In genomic region chr7:43844662-43845061, GRCh38 we compare ENCODE assay signal across 31 cellular contexts.
"Had no signal": no experiment of that assay in that cellular context is flagged by ENCODE, and none has a peak within 500 bp of the region (broad histone marks: within the 10 kb centered on the region; RNA-seq: fewer than 3 reads in every experiment).

No MANE protein-coding gene starts in this region.

- H3K27ac ChIP-seq: brain microvascular endothelial cell, coronary artery, dorsolateral prefrontal cortex, WERI-Rb-1 had no signal

- H3K27ac Mint-ChIP-seq: activated B cell treated with CpG ODN at 0.5 μM for 24 hours; activated CD4-positive, alpha-beta memory T cell treated with anti-CD3 and anti-CD28 coated beads, Interleukin-2, amount 10 ng/mL, durations not matched to agents 7 days and 5 days; activated CD4-positive, alpha-beta T cell treated with anti-CD3 and anti-CD28 coated beads, Interleukin-2, amount 10 ng/mL, durations not matched to agents 7 days and 5 days; activated CD8-positive, alpha-beta memory T cell treated with anti-CD3 and anti-CD28 coated beads, Interleukin-2, amount 10 ng/mL, durations not matched to agents 7 days and 5 days; activated naive CD4-positive, alpha-beta T cell treated with anti-CD3 and anti-CD28 coated beads for 36 hours; activated naive CD4-positive, alpha-beta T cell treated with anti-CD3 and anti-CD28 coated beads, Interleukin-2, amount 50 U/mL, for 24 hours; activated naive CD8-positive, alpha-beta T cell treated with anti-CD3 and anti-CD28 coated beads, Interleukin-2, amount 10 ng/mL, durations not matched to agents 7 days and 5 days; activated T-helper 2 cell treated with anti-CD3 and anti-CD28 coated beads, Interferon-gamma antibody, Interleukin-2, Interleukin-4, amounts not matched to agents 10 μg/mL and 5 μg/mL and 100 μg/mL, durations not matched to agents 14 hours and 24 hours and 36 hours; dendritic cell treated with granulocyte-macrophage colony-stimulating factor and Interleukin-4, amounts not matched to agents 40 ng/mL and 50 ng/mL, for 4 days; endodermal cell; T-helper 17 cell; T-helper 2 cell treated with Interferon-gamma antibody and Interleukin-4, amounts not matched to agents 5 μg/mL and 100 μg/mL, for 36 hours had no signal

- DNase-seq: activated B cell treated with CpG ODN at 0.5 μM for 24 hours; activated CD4-positive, alpha-beta memory T cell treated with anti-CD3 and anti-CD28 coated beads, Interleukin-2, amount 10 ng/mL, durations not matched to agents 7 days and 5 days; activated CD4-positive, alpha-beta T cell treated with anti-CD3 and anti-CD28 coated beads, Interleukin-2, amount 10 ng/mL, durations not matched to agents 7 days and 5 days; activated CD4-positive, alpha-beta T cell treated with anti-CD3 and anti-CD28 coated beads, Interleukin-2, amount 50 U/mL, for 4 hours; activated CD8-positive, alpha-beta memory T cell treated with anti-CD3 and anti-CD28 coated beads, Interleukin-2, amount 10 ng/mL, durations not matched to agents 7 days and 5 days; activated CD8-positive, alpha-beta memory T cell treated with anti-CD3 and anti-CD28 coated beads, Interleukin-2, amount 50 U/mL, for 4 hours; activated effector memory CD4-positive, alpha-beta T cell treated with anti-CD3 and anti-CD28 coated beads, Interleukin-2, amount 50 U/mL, for 16 hours; activated naive CD4-positive, alpha-beta T cell treated with anti-CD3 and anti-CD28 coated beads for 36 hours; activated naive CD8-positive, alpha-beta T cell treated with anti-CD3 and anti-CD28 coated beads, Interleukin-2, amount 10 ng/mL, durations not matched to agents 7 days and 5 days; activated T-cell treated with anti-CD3 and anti-CD28 coated beads, Interleukin-2, amount 50 U/mL, for 1 hour; amniotic stem cell; anterior cingulate cortex; brain microvascular endothelial cell; dorsolateral prefrontal cortex; effector memory CD4-positive, alpha-beta T cell; endodermal cell; foreskin fibroblast; head of caudate nucleus; T-helper 1 cell; T-helper 17 cell; T1000; WERI-Rb-1 had no signal

- H3K36me3 ChIP-seq: brain microvascular endothelial cell, WERI-Rb-1 had no signal

- ATAC-seq: activated CD8-positive, alpha-beta memory T cell treated with anti-CD3 and anti-CD28 coated beads, Interleukin-2, amount 10 ng/mL, durations not matched to agents 7 days and 5 days; T-helper 17 cell had no signal

- H3K36me3 Mint-ChIP-seq: activated CD8-positive, alpha-beta memory T cell treated with anti-CD3 and anti-CD28 coated beads, Interleukin-2, amount 10 ng/mL, durations not matched to agents 7 days and 5 days; activated naive CD4-positive, alpha-beta T cell treated with anti-CD3 and anti-CD28 coated beads, Interleukin-2, amount 50 U/mL, for 24 hours; activated naive CD8-positive, alpha-beta T cell treated with anti-CD3 and anti-CD28 coated beads, Interleukin-2, amount 10 ng/mL, durations not matched to agents 7 days and 5 days had no signal

- H3K4me3 Mint-ChIP-seq: activated B cell treated with CpG ODN at 0.5 μM for 24 hours; activated CD4-positive, alpha-beta memory T cell treated with anti-CD3 and anti-CD28 coated beads, Interleukin-2, amount 10 ng/mL, durations not matched to agents 7 days and 5 days; activated CD4-positive, alpha-beta T cell treated with anti-CD3 and anti-CD28 coated beads, Interleukin-2, amount 10 ng/mL, durations not matched to agents 7 days and 5 days; activated CD8-positive, alpha-beta memory T cell treated with anti-CD3 and anti-CD28 coated beads, Interleukin-2, amount 10 ng/mL, durations not matched to agents 7 days and 5 days; activated naive CD4-positive, alpha-beta T cell treated with anti-CD3 and anti-CD28 coated beads for 36 hours; activated naive CD4-positive, alpha-beta T cell treated with anti-CD3 and anti-CD28 coated beads, Interleukin-2, amount 50 U/mL, for 24 hours; activated naive CD8-positive, alpha-beta T cell treated with anti-CD3 and anti-CD28 coated beads, Interleukin-2, amount 10 ng/mL, durations not matched to agents 7 days and 5 days; central memory CD8-positive, alpha-beta T cell; dendritic cell treated with granulocyte-macrophage colony-stimulating factor and Interleukin-4, amounts not matched to agents 40 ng/mL and 50 ng/mL, for 4 days; endodermal cell; T-helper 17 cell; T-helper 2 cell treated with Interferon-gamma antibody and Interleukin-4, amounts not matched to agents 5 μg/mL and 100 μg/mL, for 36 hours had no signal

- H3K27me3 ChIP-seq: brain microvascular endothelial cell, dorsolateral prefrontal cortex had no signal

- H3K4me3 ChIP-seq: coronary artery, dorsolateral prefrontal cortex had no signal

- H3K27me3 Mint-ChIP-seq: activated B cell treated with CpG ODN at 0.5 μM for 24 hours; activated CD4-positive, alpha-beta memory T cell treated with anti-CD3 and anti-CD28 coated beads, Interleukin-2, amount 10 ng/mL, durations not matched to agents 7 days and 5 days; central memory CD8-positive, alpha-beta T cell had no signal

- H3K9me3 Mint-ChIP-seq: activated B cell treated with CpG ODN at 0.5 μM for 24 hours; activated CD4-positive, alpha-beta memory T cell treated with anti-CD3 and anti-CD28 coated beads, Interleukin-2, amount 10 ng/mL, durations not matched to agents 7 days and 5 days; activated CD4-positive, alpha-beta T cell treated with anti-CD3 and anti-CD28 coated beads, Interleukin-2, amount 10 ng/mL, durations not matched to agents 7 days and 5 days; activated naive CD4-positive, alpha-beta T cell treated with anti-CD3 and anti-CD28 coated beads for 36 hours; activated naive CD4-positive, alpha-beta T cell treated with anti-CD3 and anti-CD28 coated beads, Interleukin-2, amount 50 U/mL, for 24 hours; activated naive CD8-positive, alpha-beta T cell treated with anti-CD3 and anti-CD28 coated beads, Interleukin-2, amount 10 ng/mL, durations not matched to agents 7 days and 5 days; activated T-helper 2 cell treated with anti-CD3 and anti-CD28 coated beads, Interferon-gamma antibody, Interleukin-2, Interleukin-4, amounts not matched to agents 10 μg/mL and 5 μg/mL and 100 μg/mL, durations not matched to agents 14 hours and 24 hours and 36 hours; central memory CD8-positive, alpha-beta T cell; dendritic cell treated with granulocyte-macrophage colony-stimulating factor and Interleukin-4, amounts not matched to agents 40 ng/mL and 50 ng/mL, for 4 days; endodermal cell; T-helper 2 cell treated with Interferon-gamma antibody and Interleukin-4, amounts not matched to agents 5 μg/mL and 100 μg/mL, for 36 hours had no signal

- FAIRE-seq: astrocyte, bronchial epithelial cell, frontal cortex had no signal

- H3K4me1 Mint-ChIP-seq: activated B cell treated with CpG ODN at 0.5 μM for 24 hours; activated CD4-positive, alpha-beta memory T cell treated with anti-CD3 and anti-CD28 coated beads, Interleukin-2, amount 10 ng/mL, durations not matched to agents 7 days and 5 days; activated CD4-positive, alpha-beta T cell treated with anti-CD3 and anti-CD28 coated beads, Interleukin-2, amount 10 ng/mL, durations not matched to agents 7 days and 5 days; activated CD8-positive, alpha-beta memory T cell treated with anti-CD3 and anti-CD28 coated beads, Interleukin-2, amount 10 ng/mL, durations not matched to agents 7 days and 5 days; activated naive CD4-positive, alpha-beta T cell treated with anti-CD3 and anti-CD28 coated beads, Interleukin-2, amount 50 U/mL, for 24 hours; activated naive CD8-positive, alpha-beta T cell treated with anti-CD3 and anti-CD28 coated beads, Interleukin-2, amount 10 ng/mL, durations not matched to agents 7 days and 5 days; central memory CD8-positive, alpha-beta T cell; endodermal cell; T-helper 17 cell had no signal
